In the genomic region with DNA sequence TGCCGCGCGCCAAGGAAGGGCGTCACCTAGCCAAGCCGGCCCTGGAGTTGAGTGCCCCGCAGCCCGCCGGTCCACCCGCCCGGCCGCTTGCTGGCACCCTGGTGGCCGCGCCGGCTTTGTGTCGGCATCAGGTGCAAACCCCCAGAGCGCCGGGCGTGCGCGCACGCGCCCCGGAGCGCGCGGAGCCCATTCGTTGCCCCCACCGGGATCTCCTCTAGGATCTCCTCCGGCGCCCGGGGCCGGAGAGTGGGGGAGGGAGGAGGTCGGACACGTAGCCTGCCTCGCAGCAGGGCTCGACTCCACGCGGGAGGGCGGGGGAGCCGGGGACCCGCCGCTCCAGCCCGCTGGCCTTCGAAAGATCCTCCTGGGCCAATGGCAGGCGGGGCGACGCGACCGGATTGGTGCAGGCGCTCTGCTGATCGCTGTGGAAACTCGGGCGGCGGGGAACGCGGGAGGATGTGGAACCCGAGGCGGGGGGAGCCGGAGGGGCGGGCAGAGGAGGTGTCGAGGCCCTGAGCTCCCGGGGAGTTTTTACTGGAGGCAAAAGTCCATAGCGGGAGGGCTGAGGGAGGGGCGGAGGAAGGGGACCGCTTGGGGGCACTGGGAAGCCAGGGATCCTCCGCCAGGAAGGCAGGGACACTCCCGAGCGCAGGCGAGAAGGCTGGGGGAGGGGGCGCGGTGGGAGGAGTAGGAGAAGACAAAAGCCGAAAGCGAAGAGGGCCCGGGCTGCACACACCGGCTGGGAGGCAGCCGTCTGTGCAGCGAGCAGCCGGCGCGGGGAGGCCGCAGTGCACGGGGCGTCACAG, we compare ENCODE assay signal across 1 cellular context.
TF ChIP-seq lines count a peak whose summit lies in the region.

Gene FADS2 (plus strand): TSS at position 728 of the 806 bp plus-strand sequence. CDS start 91 bp downstream, outside the sequence.

TF ChIP-seq in HepG2, 621 proteins besides CTCF, POLR2A, EP300 and RAD21 (continues in another document):
- TF ChIP-seq NR0B2 (CRISPR knock-in tag; IDR thresholded peaks at IDR 0.05) = peak; percentile 16; the same call in 1 of the 2 replicates
- peak; percentile 74 for TF ChIP-seq NFYB (CRISPR knock-in tag; IDR thresholded peaks at IDR 0.05)
- no peak for TF ChIP-seq NFE2 (CRISPR knock-in tag; IDR thresholded peaks at IDR 0.05)
- TF ChIP-seq FOSL2 (CRISPR knock-in tag; IDR thresholded peaks at IDR 0.05) = no peak
- no peak for TF ChIP-seq FOXK2 (IDR thresholded peaks at IDR 0.05)
- TF ChIP-seq ZNF598 (CRISPR knock-in tag; IDR thresholded peaks at IDR 0.05; ENCODE audit: borderline replicate concordance) = no peak
- TF ChIP-seq ZNF451 (CRISPR knock-in tag; IDR thresholded peaks at IDR 0.05) = no peak
- TF ChIP-seq ZNF607 (CRISPR knock-in tag; IDR thresholded peaks at IDR 0.05; ENCODE audit: borderline replicate concordance) = 0 out of 2 replicates have a peak, but pooled peaks have one; percentile 11
- TF ChIP-seq NKX3-1 (CRISPR knock-in tag; IDR thresholded peaks at IDR 0.05) = no peak
- peak; percentile 40; the same call in 1 of the 2 replicates for TF ChIP-seq ZHX2 (IDR thresholded peaks at IDR 0.05; ENCODE audit: low read depth)
- no peak for TF ChIP-seq ZHX2 (CRISPR knock-in tag; IDR thresholded peaks at IDR 0.05; ENCODE audit: borderline replicate concordance)
- 0 out of 2 replicates have a peak, but pooled peaks have one; percentile 26 for TF ChIP-seq PCBP1 (IDR thresholded peaks at IDR 0.05; ENCODE audit: borderline replicate concordance, low read depth, low read length)
- TF ChIP-seq MTA3 (CRISPR knock-in tag; IDR thresholded peaks at IDR 0.05) = no peak
- TF ChIP-seq HNF4G (IDR thresholded peaks at IDR 0.05; ENCODE audit: borderline replicate concordance, low read depth, low read length) = peak; percentile 36; the same call in 1 of the 2 replicates
- no peak for TF ChIP-seq HNF4G (CRISPR knock-in tag; IDR thresholded peaks at IDR 0.05; ENCODE audit: borderline replicate concordance, low read depth)
- TF ChIP-seq PHF20 (CRISPR knock-in tag; IDR thresholded peaks at IDR 0.05) = 0 out of 2 replicates have a peak, but pooled peaks have one; percentile 7
- TF ChIP-seq, protein P1, sequence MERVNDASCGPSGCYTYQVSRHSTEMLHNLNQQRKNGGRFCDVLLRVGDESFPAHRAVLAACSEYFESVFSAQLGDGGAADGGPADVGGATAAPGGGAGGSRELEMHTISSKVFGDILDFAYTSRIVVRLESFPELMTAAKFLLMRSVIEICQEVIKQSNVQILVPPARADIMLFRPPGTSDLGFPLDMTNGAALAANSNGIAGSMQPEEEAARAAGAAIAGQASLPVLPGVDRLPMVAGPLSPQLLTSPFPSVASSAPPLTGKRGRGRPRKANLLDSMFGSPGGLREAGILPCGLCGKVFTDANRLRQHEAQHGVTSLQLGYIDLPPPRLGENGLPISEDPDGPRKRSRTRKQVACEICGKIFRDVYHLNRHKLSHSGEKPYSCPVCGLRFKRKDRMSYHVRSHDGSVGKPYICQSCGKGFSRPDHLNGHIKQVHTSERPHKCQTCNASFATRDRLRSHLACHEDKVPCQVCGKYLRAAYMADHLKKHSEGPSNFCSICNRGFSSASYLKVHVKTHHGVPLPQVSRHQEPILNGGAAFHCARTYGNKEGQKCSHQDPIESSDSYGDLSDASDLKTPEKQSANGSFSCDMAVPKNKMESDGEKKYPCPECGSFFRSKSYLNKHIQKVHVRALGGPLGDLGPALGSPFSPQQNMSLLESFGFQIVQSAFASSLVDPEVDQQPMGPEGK (CRISPR knock-in tag; IDR thresholded peaks at IDR 0.05) = peak; percentile 87
- TF ChIP-seq IRF9 (CRISPR knock-in tag; IDR thresholded peaks at IDR 0.05; ENCODE audit: borderline replicate concordance) = peak; percentile 44; the same call in 1 of the 2 replicates
- TF ChIP-seq, protein P2, sequence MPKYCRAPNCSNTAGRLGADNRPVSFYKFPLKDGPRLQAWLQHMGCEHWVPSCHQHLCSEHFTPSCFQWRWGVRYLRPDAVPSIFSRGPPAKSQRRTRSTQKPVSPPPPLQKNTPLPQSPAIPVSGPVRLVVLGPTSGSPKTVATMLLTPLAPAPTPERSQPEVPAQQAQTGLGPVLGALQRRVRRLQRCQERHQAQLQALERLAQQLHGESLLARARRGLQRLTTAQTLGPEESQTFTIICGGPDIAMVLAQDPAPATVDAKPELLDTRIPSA (CRISPR knock-in tag; IDR thresholded peaks at IDR 0.05; ENCODE audit: borderline replicate concordance) = no peak
- 0 out of 2 replicates have a peak, but pooled peaks have one; percentile 47 for TF ChIP-seq ZBTB3 (CRISPR knock-in tag; IDR thresholded peaks at IDR 0.05; ENCODE audit: borderline replicate concordance, low read depth)
- no peak for TF ChIP-seq ELF1 (CRISPR knock-in tag; IDR thresholded peaks at IDR 0.05)
- TF ChIP-seq GTF2F1 (IDR thresholded peaks at IDR 0.05; ENCODE audit: low read length) = no peak
- TF ChIP-seq ZNF878 (CRISPR knock-in tag; IDR thresholded peaks at IDR 0.05) = 0 out of 2 replicates have a peak, but pooled peaks have one; percentile 31
- no peak for TF ChIP-seq PBX3 (CRISPR knock-in tag; IDR thresholded peaks at IDR 0.05; ENCODE audit: borderline replicate concordance)
- no peak for TF ChIP-seq ZFP37 (CRISPR knock-in tag; IDR thresholded peaks at IDR 0.05; ENCODE audit: borderline replicate concordance)
- TF ChIP-seq ZNF567 (CRISPR knock-in tag; IDR thresholded peaks at IDR 0.05; ENCODE audit: borderline replicate concordance) = no peak
- TF ChIP-seq KMT2B (CRISPR knock-in tag; IDR thresholded peaks at IDR 0.05) = peak; percentile 45
- no peak for TF ChIP-seq RELA (CRISPR knock-in tag; IDR thresholded peaks at IDR 0.05)
- no peak for TF ChIP-seq BRD4 (CRISPR knock-in tag; IDR thresholded peaks at IDR 0.05)
- TF ChIP-seq REL (CRISPR knock-in tag; conservative IDR thresholded peaks at IDR 0.05) = no peak
- TF ChIP-seq, protein P3, sequence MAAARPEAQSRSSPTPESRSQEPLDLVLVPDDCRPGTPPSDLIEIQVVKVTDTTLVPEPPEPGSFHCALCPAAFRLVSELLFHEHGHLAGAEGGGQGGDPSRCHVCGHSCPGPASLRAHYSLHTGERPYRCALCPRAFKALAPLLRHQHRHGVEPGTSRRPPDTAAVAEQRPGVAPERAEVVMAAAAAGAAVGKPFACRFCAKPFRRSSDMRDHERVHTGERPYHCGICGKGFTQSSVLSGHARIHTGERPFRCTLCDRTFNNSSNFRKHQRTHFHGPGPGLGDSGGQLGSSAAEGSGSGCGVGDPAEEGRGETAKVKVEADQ (CRISPR knock-in tag; IDR thresholded peaks at IDR 0.05; ENCODE audit: borderline replicate concordance) = no peak
- no peak for TF ChIP-seq NCOR1 (IDR thresholded peaks at IDR 0.05; ENCODE audit: borderline replicate concordance, low read length)
- TF ChIP-seq ZNF577 (CRISPR knock-in tag; IDR thresholded peaks at IDR 0.05; ENCODE audit: borderline replicate concordance, low read depth) = no peak
- no peak for TF ChIP-seq ZNF224 (CRISPR knock-in tag; IDR thresholded peaks at IDR 0.05)
- no peak for TF ChIP-seq AKNA (CRISPR knock-in tag; IDR thresholded peaks at IDR 0.05; ENCODE audit: borderline replicate concordance)
- 0 out of 2 replicates have a peak, but pooled peaks have one; percentile 28 for TF ChIP-seq FOXK1 (CRISPR knock-in tag; IDR thresholded peaks at IDR 0.05; ENCODE audit: borderline replicate concordance, low read depth)
- no peak for TF ChIP-seq ZNF740 (CRISPR knock-in tag; IDR thresholded peaks at IDR 0.05)
- no peak for TF ChIP-seq ZNF644 (CRISPR knock-in tag; IDR thresholded peaks at IDR 0.05; ENCODE audit: low read depth)
- 0 out of 2 replicates have a peak, but pooled peaks have one; percentile 61 for TF ChIP-seq ZNF430 (CRISPR knock-in tag; IDR thresholded peaks at IDR 0.05)
- TF ChIP-seq MAFF (IDR thresholded peaks at IDR 0.05; ENCODE audit: low read depth, low read length) = no peak
- no peak for TF ChIP-seq SMARCE1 (IDR thresholded peaks at IDR 0.05; ENCODE audit: borderline replicate concordance)
- peak; percentile 24 for TF ChIP-seq HNRNPK (IDR thresholded peaks at IDR 0.05; ENCODE audit: low read depth, low read length, poor library complexity, severe bottlenecking)
